ENCODE assay signal across 2 cellular contexts in the genomic region with DNA sequence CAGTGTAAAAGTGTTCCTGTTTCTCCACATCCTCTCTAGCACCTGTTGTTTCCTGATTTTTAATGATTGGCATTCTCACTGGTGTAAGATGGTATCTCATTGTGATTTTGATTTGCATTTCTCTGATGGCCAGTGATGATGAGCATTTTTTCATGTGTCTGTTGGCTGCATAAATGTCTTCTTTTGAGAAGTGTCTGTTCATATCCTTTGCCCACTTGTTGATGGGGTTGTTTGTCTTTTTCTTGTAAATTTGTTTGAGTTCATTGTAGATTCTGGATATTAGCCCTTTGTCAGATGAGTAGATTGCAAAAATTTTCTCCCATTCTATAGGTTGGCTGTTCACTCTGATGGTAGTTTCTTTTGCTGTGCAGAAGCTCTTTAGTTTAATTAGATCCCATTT.
TF ChIP-seq lines count a peak whose summit lies in the region.

No MANE protein-coding gene starts in this region.

TF ChIP-seq in SK-N-SH treated with all-trans-retinoic acid at 6 μM for 48 hours, 23 proteins besides CTCF, POLR2A, EP300 and RAD21 (continued from another document):
- TF ChIP-seq, protein P1, sequence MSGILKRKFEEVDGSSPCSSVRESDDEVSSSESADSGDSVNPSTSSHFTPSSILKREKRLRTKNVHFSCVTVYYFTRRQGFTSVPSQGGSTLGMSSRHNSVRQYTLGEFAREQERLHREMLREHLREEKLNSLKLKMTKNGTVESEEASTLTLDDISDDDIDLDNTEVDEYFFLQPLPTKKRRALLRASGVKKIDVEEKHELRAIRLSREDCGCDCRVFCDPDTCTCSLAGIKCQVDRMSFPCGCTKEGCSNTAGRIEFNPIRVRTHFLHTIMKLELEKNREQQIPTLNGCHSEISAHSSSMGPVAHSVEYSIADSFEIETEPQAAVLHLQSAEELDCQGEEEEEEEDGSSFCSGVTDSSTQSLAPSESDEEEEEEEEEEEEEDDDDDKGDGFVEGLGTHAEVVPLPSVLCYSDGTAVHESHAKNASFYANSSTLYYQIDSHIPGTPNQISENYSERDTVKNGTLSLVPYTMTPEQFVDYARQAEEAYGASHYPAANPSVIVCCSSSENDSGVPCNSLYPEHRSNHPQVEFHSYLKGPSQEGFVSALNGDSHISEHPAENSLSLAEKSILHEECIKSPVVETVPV (CRISPR knock-in tag; IDR thresholded peaks at IDR 0.05), result peak; percentile 17; the same call in 1 of the 2 replicates

TF ChIP-seq in GM12878, 131 proteins besides CTCF, POLR2A, EP300 and RAD21 (continued from another document):
- TF ChIP-seq, protein P2, sequence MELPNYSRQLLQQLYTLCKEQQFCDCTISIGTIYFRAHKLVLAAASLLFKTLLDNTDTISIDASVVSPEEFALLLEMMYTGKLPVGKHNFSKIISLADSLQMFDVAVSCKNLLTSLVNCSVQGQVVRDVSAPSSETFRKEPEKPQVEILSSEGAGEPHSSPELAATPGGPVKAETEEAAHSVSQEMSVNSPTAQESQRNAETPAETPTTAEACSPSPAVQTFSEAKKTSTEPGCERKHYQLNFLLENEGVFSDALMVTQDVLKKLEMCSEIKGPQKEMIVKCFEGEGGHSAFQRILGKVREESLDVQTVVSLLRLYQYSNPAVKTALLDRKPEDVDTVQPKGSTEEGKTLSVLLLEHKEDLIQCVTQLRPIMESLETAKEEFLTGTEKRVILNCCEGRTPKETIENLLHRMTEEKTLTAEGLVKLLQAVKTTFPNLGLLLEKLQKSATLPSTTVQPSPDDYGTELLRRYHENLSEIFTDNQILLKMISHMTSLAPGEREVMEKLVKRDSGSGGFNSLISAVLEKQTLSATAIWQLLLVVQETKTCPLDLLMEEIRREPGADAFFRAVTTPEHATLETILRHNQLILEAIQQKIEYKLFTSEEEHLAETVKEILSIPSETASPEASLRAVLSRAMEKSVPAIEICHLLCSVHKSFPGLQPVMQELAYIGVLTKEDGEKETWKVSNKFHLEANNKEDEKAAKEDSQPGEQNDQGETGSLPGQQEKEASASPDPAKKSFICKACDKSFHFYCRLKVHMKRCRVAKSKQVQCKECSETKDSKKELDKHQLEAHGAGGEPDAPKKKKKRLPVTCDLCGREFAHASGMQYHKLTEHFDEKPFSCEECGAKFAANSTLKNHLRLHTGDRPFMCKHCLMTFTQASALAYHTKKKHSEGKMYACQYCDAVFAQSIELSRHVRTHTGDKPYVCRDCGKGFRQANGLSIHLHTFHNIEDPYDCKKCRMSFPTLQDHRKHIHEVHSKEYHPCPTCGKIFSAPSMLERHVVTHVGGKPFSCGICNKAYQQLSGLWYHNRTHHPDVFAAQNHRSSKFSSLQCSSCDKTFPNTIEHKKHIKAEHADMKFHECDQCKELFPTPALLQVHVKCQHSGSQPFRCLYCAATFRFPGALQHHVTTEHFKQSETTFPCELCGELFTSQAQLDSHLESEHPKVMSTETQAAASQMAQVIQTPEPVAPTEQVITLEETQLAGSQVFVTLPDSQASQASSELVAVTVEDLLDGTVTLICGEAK (IDR thresholded peaks at IDR 0.05; ENCODE audit: borderline replicate concordance), result peak; percentile 19; the same call in 1 of the 2 replicates
